ENCODE assay signal across 9 cellular contexts in the genomic region with DNA sequence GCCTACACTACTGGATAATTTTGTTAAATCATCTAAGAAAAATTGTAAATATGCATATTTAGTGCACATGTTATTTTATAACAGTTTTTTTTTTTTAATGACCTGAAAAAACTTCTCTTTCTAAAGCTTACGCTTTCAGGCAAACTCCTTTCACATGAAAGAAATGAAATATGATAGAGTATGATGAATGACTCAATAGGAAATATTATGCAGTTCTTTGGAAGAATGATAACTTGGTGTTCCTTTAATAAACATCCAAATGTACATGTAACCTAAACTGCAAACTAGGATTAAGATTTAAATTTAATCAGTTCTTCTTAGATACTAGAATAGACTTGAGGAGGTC.
DNase-seq lines count a peak whose midpoint lies in the region; ATAC-seq and TF ChIP-seq lines count a peak whose summit lies in the region.
"Had no signal": no experiment of that assay in that cellular context is flagged by ENCODE, and none has a peak within 500 bp of the region (broad histone marks: within the 10 kb centered on the region; RNA-seq: fewer than 3 reads in every experiment).

No MANE protein-coding gene starts in this region.

- peak overlapping the region; percentile 86 for H3K4me2 ChIP-seq in MM.1S (ENCODE audit: low read depth, low read length)

- no peak for TF ChIP-seq EP300 in upper lobe of left lung (IDR thresholded peaks at IDR 0.05)

- DNase-seq in MM.1S (no peak), choroid plexus epithelial cell (ENCODE audit: low read depth) (no peak), naive B cell (no peak), upper lobe of left lung (no peak), cerebellum (ENCODE audit: low spot score) (no peak)
- DNase-seq: activated CD4-positive, alpha-beta T cell treated with anti-CD3 and anti-CD28 coated beads, Interleukin-2, amount 50 U/mL, for 48 hours had no signal

- 19 to 33% methylated on average over 1 of the region's 1 CpG for WGBS in upper lobe of left lung, 2 donors

- H3F3A ChIP-seq in MM.1S (ENCODE audit: insufficient read depth, low read length): peaks cover 16% of the 10 kb centered on the region; the same call in 1 of the 2 replicates

- no peaks in the 10 kb centered on the region for H3K36me3 Mint-ChIP-seq in naive B cell
- H3K36me3 Mint-ChIP-seq: activated naive CD8-positive, alpha-beta T cell had no signal

- no peaks in the 10 kb centered on the region for H3K27me3 Mint-ChIP-seq in naive B cell

- no peaks in the 10 kb centered on the region for H3K9me3 ChIP-seq in MM.1S (replicated peaks; ENCODE audit: insufficient read depth, low read length)
- H3K9me3 ChIP-seq in upper lobe of left lung: no peaks in the 10 kb centered on the region

- peak overlapping the region in 7 of 8 donors; percentile 77 to 93 (median 85) for H3K4me3 Mint-ChIP-seq in naive B cell
- H3K4me3 Mint-ChIP-seq: activated naive CD8-positive, alpha-beta T cell had no signal

- ATAC-seq in naive B cell (ENCODE audit: low read depth in 2 of 2) (no peak), upper lobe of left lung (ENCODE audit: low FRiP score in 2 of 2) (no peak), GM18861 (IDR thresholded peaks at IDR 0.05; ENCODE audit: unreplicated experiment) (no peak), GM21786 (IDR thresholded peaks at IDR 0.05; ENCODE audit: unreplicated experiment) (no peak)

- H3K4me3 ChIP-seq in MM.1S (ENCODE audit: low read length) (peak overlapping the region; percentile 62), choroid plexus epithelial cell (ENCODE audit: low read depth, low read length) (peak overlapping the region; percentile 61), upper lobe of left lung (peak overlapping the region in 2 of 4 donors; percentile 47)

- peak overlapping the region; percentile 83 for H3K9ac ChIP-seq in MM.1S (ENCODE audit: low read length)

- no peak for TF ChIP-seq CTCF in MM.1S (IDR thresholded peaks at IDR 0.05; ENCODE audit: low read length)
- TF ChIP-seq CTCF in choroid plexus epithelial cell (conservative IDR thresholded peaks at IDR 0.05; ENCODE audit: low read depth, low read length): no peak
- no peak for TF ChIP-seq CTCF in upper lobe of left lung (IDR thresholded peaks at IDR 0.05)

- H3K27ac Mint-ChIP-seq in naive B cell: peak overlapping the region in 2 of 6 donors; percentile 8 to 79
- H3K27ac Mint-ChIP-seq: activated naive CD8-positive, alpha-beta T cell had no signal

- peaks cover 74% of the 10 kb centered on the region for H3K79me2 ChIP-seq in MM.1S (ENCODE audit: low read length)

- no peaks in the 10 kb centered on the region for H4K20me1 ChIP-seq in MM.1S (ENCODE audit: insufficient read depth, low read length)

- no peak for TF ChIP-seq POLR2A in upper lobe of left lung (IDR thresholded peaks at IDR 0.05)

- no peak overlapping the region for H2AFZ ChIP-seq in MM.1S (ENCODE audit: low read length)

- 0 out of 2 replicates have a peak, but pooled peaks cover 2% of the 10 kb centered on the region for H3K36me3 ChIP-seq in MM.1S (replicated peaks; ENCODE audit: insufficient read depth, low read length)
- no peaks in the 10 kb centered on the region for H3K36me3 ChIP-seq in upper lobe of left lung

- H3K27ac ChIP-seq in MM.1S (ENCODE audit: low read length) (peak overlapping the region; percentile 76; the same call in 1 of the 2 replicates), upper lobe of left lung (peak overlapping the region; percentile 58 to 84 (median 77))

- no peaks in the 10 kb centered on the region for H3K27me3 ChIP-seq in MM.1S (replicated peaks; ENCODE audit: insufficient read depth, low read length)
- no peaks in the 10 kb centered on the region for H3K27me3 ChIP-seq in upper lobe of left lung

- no peaks in the 10 kb centered on the region for H3K9me3 Mint-ChIP-seq in naive B cell

- peaks cover 23% of the 10 kb centered on the region for H3K4me1 ChIP-seq in MM.1S (ENCODE audit: low read length)
- H3K4me1 ChIP-seq in upper lobe of left lung: peaks cover 42 to 58% (median 45%) of the 10 kb centered on the region in 4 donors

- H3K4me1 Mint-ChIP-seq in naive B cell: peaks cover 26 to 42% (median 33%) of the 10 kb centered on the region in 3 donors

- H3K9me2 ChIP-seq in MM.1S (replicated peaks; ENCODE audit: insufficient read depth, low read length): no peaks in the 10 kb centered on the region
